ENCODE assay signal across 25 cellular contexts in the genomic region with DNA sequence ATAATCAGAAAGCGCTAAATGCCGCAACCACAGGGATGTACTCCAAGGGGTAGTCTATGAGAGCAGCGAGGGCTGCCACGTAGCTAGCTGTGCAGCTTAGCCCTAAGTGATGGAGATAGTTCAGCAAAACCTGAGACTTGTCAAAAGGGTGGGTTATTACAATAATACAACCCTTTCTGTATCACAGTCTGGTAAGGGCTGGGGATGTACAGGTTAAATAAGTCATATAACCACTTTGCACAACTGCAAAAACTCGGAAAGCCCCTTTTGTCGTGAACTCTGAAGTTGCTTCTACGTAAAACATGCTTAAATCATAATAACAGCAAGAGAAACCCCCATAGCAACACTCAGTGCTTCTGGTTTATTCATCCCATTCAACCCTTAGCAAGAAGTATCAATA.
A peak's percentile ranks its signal among the peaks of the same experiment; 100 is the strongest.
DNase-seq lines count a peak whose midpoint lies in the region; ATAC-seq, FAIRE-seq and TF ChIP-seq lines count a peak whose summit lies in the region.
"Had no signal": no experiment of that assay in that cellular context is flagged by ENCODE, and none has a peak within 500 bp of the region (broad histone marks: within the 10 kb centered on the region; RNA-seq: fewer than 3 reads in every experiment).

No MANE protein-coding gene starts in this region.

- no peak for TF ChIP-seq POLR2A in GM12878 (IDR thresholded peaks at IDR 0.05; ENCODE audit: low read depth, low read length)

- SMC1A ChIA-PET in GM12878 (lab: Charles Lee; ENCODE audit: uncharacterized antibody, unreplicated experiment): no interaction called here

- CTCF ChIA-PET in GM12878 (lab: Yijun Ruan, JAX): no interaction called here

- TF ChIP-seq EP300 in GM12878 (IDR thresholded peaks at IDR 0.05; ENCODE audit: borderline replicate concordance in 1 of 2, control insufficient read depth in 1 of 2, low read depth in 2 of 2, low read length in 2 of 2): no peak

- no TSS peak for BruUV-seq in GM12878 (replicated peaks; lab: Mats Ljungman, UMichigan)

- in situ Hi-C loops in GM13977 (cut with MboI; ENCODE audit: low pct_unique_long_range_greater_than_20kb, low sequenced_read_pairs, unreplicated experiment) (no loop called here), GM12878 (cut with MboI) (no loop called here)

- H3K79me2 ChIP-seq in GM12878 (ENCODE audit: control insufficient read depth, insufficient read depth, low read length): no peaks in the 10 kb centered on the region

- H3K4me2 ChIP-seq in GM12878 (ENCODE audit: control insufficient read depth, insufficient read depth): no peak overlapping the region
- H3K4me2 ChIP-seq: BLaER1 had no signal

- POLR2A ChIA-PET in GM12878 (lab: Charles Lee): no interaction called here

- WGBS in GM12878 (ENCODE audit: insufficient coverage, insufficient replicate concordance, low lambda C conversion rate, missing lambda C conversion rate): 15% methylated on average over 7 of the region's 7 CpGs

- DNase-seq in GM13977 (ENCODE audit: low spot score): peak; percentile 17
- no peak for DNase-seq in GM12878 (ENCODE audit: low read depth, low spot score)
- no peak for DNase-seq in left colon
- no peak for DNase-seq in medulla oblongata (ENCODE audit: extremely low spot score)
- DNase-seq: 8988T; ACHN; BE2C; C1 segment of cervical spinal cord; CD4-positive, alpha-beta memory T cell; CD4-positive, CD25-positive, alpha-beta regulatory T cell; CD8-positive, alpha-beta memory T cell; COR-L47; DMS 273 treated with DMSO at 0.1 percent for 48 hours; DMS153; DMS53; DMS79; DND-41; EL; GDM1 had no signal

- TF ChIP-seq RAD21 in GM12878 (IDR thresholded peaks at IDR 0.05; ENCODE audit: insufficient read depth, low read depth, low read length): no peak

- RAD21 ChIA-PET in GM12878 (lab: Charles Lee; ENCODE audit: unreplicated experiment): no interaction called here

- H3K27me3 ChIP-seq in GM12878 (replicated peaks in 1 of 2; ENCODE audit: control insufficient read depth in 2 of 2, insufficient read depth in 2 of 2, low read length in 1 of 2): no peaks in the 10 kb centered on the region
- H3K27me3 ChIP-seq: BE2C, BLaER1 had no signal

- no peaks in the 10 kb centered on the region for H4K20me1 ChIP-seq in GM12878 (ENCODE audit: control insufficient read depth, insufficient read depth)
- H4K20me1 ChIP-seq: BLaER1 had no signal

- H3K4me1 ChIP-seq in GM12878 (ENCODE audit: control insufficient read depth, insufficient read depth, low read length): no peaks in the 10 kb centered on the region
- H3K4me1 ChIP-seq: BE2C, BLaER1 had no signal

- no peak for TF ChIP-seq CTCF in GM13977 (IDR thresholded peaks at IDR 0.05; ENCODE audit: extremely low read depth, insufficient read depth, missing control alignments)
- TF ChIP-seq CTCF in GM12878 (IDR thresholded peaks at IDR 0.05 in 2 of 3, conservative IDR thresholded peaks at IDR 0.05 in 1 of 3; ENCODE audit: control insufficient read depth in 2 of 3, extremely low read depth in 1 of 3, insufficient read depth in 1 of 3, low read depth in 3 of 3, low read length in 3 of 3): no peak

- FAIRE-seq in GM12878 (lab: Jason Lieb, UNC): no peak
- FAIRE-seq: A204.1, GM12891, GM18507, GM19239 had no signal

- intact Hi-C loops in GM12878 (cut with micrococcal nuclease; ENCODE audit: unreplicated experiment): no loop called here
- intact Hi-C loops in left colon (cut with DNase I, micrococcal nuclease): no loop called here

- no peaks in the 10 kb centered on the region for H3K36me3 ChIP-seq in GM12878 (ENCODE audit: control insufficient read depth in 2 of 2, insufficient read depth in 2 of 2, low read length in 1 of 2)
- H3K36me3 ChIP-seq: BE2C, BLaER1 had no signal

- H3K4me3 ChIP-seq in GM12878: no peak overlapping the region
- H3K4me3 ChIP-seq: BLaER1 had no signal

- H3K9ac ChIP-seq in GM12878 (ENCODE audit: control insufficient read depth, insufficient read depth, low read length): no peak overlapping the region
- H3K9ac ChIP-seq: BLaER1 had no signal

- H3K27ac ChIP-seq in GM12878 (ENCODE audit: control insufficient read depth, insufficient read depth): no peak overlapping the region
- H3K27ac ChIP-seq: BLaER1 had no signal

- ATAC-seq in GM18868 (IDR thresholded peaks at IDR 0.05; ENCODE audit: unreplicated experiment): peak; percentile 71
- peak; percentile 52 for ATAC-seq in GM12878
- no peak for ATAC-seq in left colon

- no peak overlapping the region for H2AFZ ChIP-seq in GM12878 (ENCODE audit: control insufficient read depth, low read depth, low read length)

- no peaks in the 10 kb centered on the region for H3K9me3 ChIP-seq in GM12878 (replicated peaks; ENCODE audit: control insufficient read depth, insufficient read depth, low read length)
- H3K9me3 ChIP-seq: BE2C, BLaER1 had no signal

TF ChIP-seq in GM12878, 131 proteins besides CTCF, POLR2A, EP300 and RAD21:
- TF ChIP-seq, protein P1, sequence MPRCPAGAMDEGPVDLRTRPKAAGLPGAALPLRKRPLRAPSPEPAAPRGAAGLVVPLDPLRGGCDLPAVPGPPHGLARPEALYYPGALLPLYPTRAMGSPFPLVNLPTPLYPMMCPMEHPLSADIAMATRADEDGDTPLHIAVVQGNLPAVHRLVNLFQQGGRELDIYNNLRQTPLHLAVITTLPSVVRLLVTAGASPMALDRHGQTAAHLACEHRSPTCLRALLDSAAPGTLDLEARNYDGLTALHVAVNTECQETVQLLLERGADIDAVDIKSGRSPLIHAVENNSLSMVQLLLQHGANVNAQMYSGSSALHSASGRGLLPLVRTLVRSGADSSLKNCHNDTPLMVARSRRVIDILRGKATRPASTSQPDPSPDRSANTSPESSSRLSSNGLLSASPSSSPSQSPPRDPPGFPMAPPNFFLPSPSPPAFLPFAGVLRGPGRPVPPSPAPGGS (IDR thresholded peaks at IDR 0.05; ENCODE audit: borderline replicate concordance, insufficient read depth, low read depth, low read length, poor library complexity, severe bottlenecking): no peak
- TF ChIP-seq HDAC6 (IDR thresholded peaks at IDR 0.05; ENCODE audit: unreplicated experiment) (no peak), KDM1A (IDR thresholded peaks at IDR 0.05; ENCODE audit: borderline replicate concordance) (no peak), MTA2 (IDR thresholded peaks at IDR 0.05; ENCODE audit: low read depth) (no peak), EED (IDR thresholded peaks at IDR 0.05; ENCODE audit: low read depth) (no peak), ZNF207 (IDR thresholded peaks at IDR 0.05; ENCODE audit: borderline replicate concordance) (no peak), CHD1 (IDR thresholded peaks at IDR 0.05; ENCODE audit: low read depth, low read length) (no peak), ESRRA (IDR thresholded peaks at IDR 0.05; ENCODE audit: low read length) (no peak), SIX5 (IDR thresholded peaks at IDR 0.05; ENCODE audit: low read depth, low read length, severe bottlenecking) (no peak), ZZZ3 (IDR thresholded peaks at IDR 0.05; ENCODE audit: control insufficient read depth, insufficient read length, low read depth) (no peak), FOXK2 (IDR thresholded peaks at IDR 0.05) (no peak), MYC (IDR thresholded peaks at IDR 0.05; ENCODE audit: insufficient read depth, insufficient read length, insufficient replicate concordance, low read length, severe bottlenecking) (no peak), BRCA1 (IDR thresholded peaks at IDR 0.05; ENCODE audit: low read depth, low read length) (no peak), STAT3 (IDR thresholded peaks at IDR 0.05; ENCODE audit: low read depth, low read length) (no peak)
- TF ChIP-seq, protein P2, sequence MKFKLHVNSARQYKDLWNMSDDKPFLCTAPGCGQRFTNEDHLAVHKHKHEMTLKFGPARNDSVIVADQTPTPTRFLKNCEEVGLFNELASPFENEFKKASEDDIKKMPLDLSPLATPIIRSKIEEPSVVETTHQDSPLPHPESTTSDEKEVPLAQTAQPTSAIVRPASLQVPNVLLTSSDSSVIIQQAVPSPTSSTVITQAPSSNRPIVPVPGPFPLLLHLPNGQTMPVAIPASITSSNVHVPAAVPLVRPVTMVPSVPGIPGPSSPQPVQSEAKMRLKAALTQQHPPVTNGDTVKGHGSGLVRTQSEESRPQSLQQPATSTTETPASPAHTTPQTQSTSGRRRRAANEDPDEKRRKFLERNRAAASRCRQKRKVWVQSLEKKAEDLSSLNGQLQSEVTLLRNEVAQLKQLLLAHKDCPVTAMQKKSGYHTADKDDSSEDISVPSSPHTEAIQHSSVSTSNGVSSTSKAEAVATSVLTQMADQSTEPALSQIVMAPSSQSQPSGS (IDR thresholded peaks at IDR 0.05; ENCODE audit: low read length): no peak
- TF ChIP-seq, protein P3, sequence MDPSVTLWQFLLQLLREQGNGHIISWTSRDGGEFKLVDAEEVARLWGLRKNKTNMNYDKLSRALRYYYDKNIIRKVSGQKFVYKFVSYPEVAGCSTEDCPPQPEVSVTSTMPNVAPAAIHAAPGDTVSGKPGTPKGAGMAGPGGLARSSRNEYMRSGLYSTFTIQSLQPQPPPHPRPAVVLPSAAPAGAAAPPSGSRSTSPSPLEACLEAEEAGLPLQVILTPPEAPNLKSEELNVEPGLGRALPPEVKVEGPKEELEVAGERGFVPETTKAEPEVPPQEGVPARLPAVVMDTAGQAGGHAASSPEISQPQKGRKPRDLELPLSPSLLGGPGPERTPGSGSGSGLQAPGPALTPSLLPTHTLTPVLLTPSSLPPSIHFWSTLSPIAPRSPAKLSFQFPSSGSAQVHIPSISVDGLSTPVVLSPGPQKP (IDR thresholded peaks at IDR 0.05; ENCODE audit: low read depth, low read length): no peak
